Comparison of ENCODE assay signal across 8 cellular contexts in the genomic region with DNA sequence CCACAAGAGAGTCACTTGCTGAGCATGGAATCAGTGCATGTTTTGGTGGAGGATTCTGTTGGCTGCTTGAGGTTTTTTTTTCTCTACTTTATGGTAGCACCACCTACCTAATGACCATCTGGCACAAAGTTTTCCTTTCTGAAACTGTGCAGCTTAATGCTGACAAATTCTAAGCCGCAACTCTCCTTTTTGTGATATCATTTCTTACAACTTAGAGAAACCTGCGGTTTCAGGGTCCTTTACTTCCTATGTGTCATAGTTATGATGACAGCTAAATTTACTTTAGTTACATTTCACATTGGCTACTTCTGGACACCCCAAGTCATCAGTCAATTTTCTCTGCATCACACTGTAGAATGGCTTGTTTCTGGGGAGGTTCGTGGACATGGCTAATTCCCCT.
DNase-seq lines count a peak whose midpoint lies in the region; ATAC-seq and TF ChIP-seq lines count a peak whose summit lies in the region.

No MANE protein-coding gene starts in this region.

- peak overlapping the region; percentile 59 for H3K27ac ChIP-seq in caudate nucleus (ENCODE audit: low read depth, low read length)

- ATAC-seq in GM21360 (IDR thresholded peaks at IDR 0.05; ENCODE audit: unreplicated experiment) (peak; percentile 97), HG03159 (IDR thresholded peaks at IDR 0.05; ENCODE audit: unreplicated experiment) (peak; percentile 93)

- TF ChIP-seq CTCF in GM10266 (IDR thresholded peaks at IDR 0.05; ENCODE audit: control insufficient read depth, insufficient read depth, low read depth, missing control alignments), result no peak

- DNase-seq in GM10266 (ENCODE audit: extremely low spot score), result peak; percentile 29
- DNase-seq in caudate nucleus (lab: John Stamatoyannopoulos, UW), result no peak
- DNase-seq in NK-92 (lab: John Stamatoyannopoulos, UW; ENCODE audit: unreplicated experiment), result no peak
- DNase-seq in activated CD4-positive, alpha-beta T cell treated with anti-CD3 and anti-CD28 coated beads for 48 hours, result no peak
- no peak for DNase-seq in HuH-7.5 (ENCODE audit: low spot score)
- DNase-seq in stimulated activated naive CD4-positive, alpha-beta T cell treated with Interleukin-2 at 50 U/mL for 16 hours (lab: John Stamatoyannopoulos, UW), result no peak
